Comparison of ENCODE assay signal across 15 cellular contexts in genomic region chr13:79593611-79594275, GRCh38.
A peak's percentile ranks its signal among the peaks of the same experiment; 100 is the strongest.
DNase-seq lines count a peak whose midpoint lies in the region; ATAC-seq, FAIRE-seq and TF ChIP-seq lines count a peak whose summit lies in the region.
"Had no signal": no experiment of that assay in that cellular context is flagged by ENCODE, and none has a peak within 500 bp of the region (broad histone marks: within the 10 kb centered on the region; RNA-seq: fewer than 3 reads in every experiment).

No MANE protein-coding gene starts in this region.

- no peak overlapping the region for H2AFZ ChIP-seq in HepG2 (ENCODE audit: low read length)

- FAIRE-seq in HepG2 (lab: Jason Lieb, UNC): no peak
- FAIRE-seq: TTC549 had no signal

- intact Hi-C loops in HepG2 (cut with micrococcal nuclease; ENCODE audit: unreplicated experiment): no loop called here

- peak; percentile 59 for DNase-seq in AG10803 (ENCODE audit: low read depth)
- DNase-seq in HS-27A (ENCODE audit: low read depth): peak; percentile 8
- peak; percentile 86 for DNase-seq in amniotic epithelial cell (ENCODE audit: low read depth)
- DNase-seq in iris pigment epithelial cell (ENCODE audit: low read depth): peak; percentile 78
- no peak for DNase-seq in HepG2 (ENCODE audit: low spot score)
- DNase-seq in activated CD4-positive, alpha-beta T cell treated with anti-CD3 and anti-CD28 coated beads for 1 hour: no peak
- DNase-seq in NCI-H2107 treated with DMSO at 0.1 percent for 48 hours (lab: John Stamatoyannopoulos, UW; ENCODE audit: unreplicated experiment): no peak
- DNase-seq: activated CD8-positive, alpha-beta memory T cell treated with anti-CD3 and anti-CD28 coated beads for 24 hours; sigmoid colon; stimulated activated CD4-positive, alpha-beta T cell treated with anti-CD3 and anti-CD28 coated beads, Interleukin-4, amount 100 ng/mL, for 24 hours; transverse colon had no signal

- H3K79me2 ChIP-seq in HepG2 (ENCODE audit: insufficient read depth, low read length): no peaks in the 10 kb centered on the region

- TF ChIP-seq CTCF in AG10803 (conservative IDR thresholded peaks at IDR 0.05; ENCODE audit: low read length) (no peak), HepG2 (CRISPR knock-in tag; IDR thresholded peaks at IDR 0.05) (no peak)

- no peak overlapping the region for H3K4me3 ChIP-seq in AG10803 (ENCODE audit: low read length)
- no peak overlapping the region for H3K4me3 ChIP-seq in HepG2 (replicated peaks in 1 of 3; ENCODE audit: insufficient read depth in 1 of 3, low read depth in 2 of 3, low read length in 3 of 3)
- H3K4me3 ChIP-seq: ascending aorta, sigmoid colon, SK-N-MC, transverse colon had no signal

- no peak overlapping the region for H3K9ac ChIP-seq in HepG2 (ENCODE audit: insufficient read depth, low read depth, low read length)

- 38% methylated on average over 2 of the region's 2 CpGs for WGBS in HepG2 (ENCODE audit: low lambda C conversion rate)

- in situ Hi-C loops in HepG2 (cut with HindIII; ENCODE audit: extremely low pct_ligation_motif_present, low pct_unique_long_range_greater_than_20kb): no loop called here

- TF ChIP-seq POLR2A in HepG2 (IDR thresholded peaks at IDR 0.05; ENCODE audit: insufficient read depth in 1 of 2, low read depth in 2 of 2, low read length in 2 of 2): no peak

- no peaks in the 10 kb centered on the region for H4K20me1 ChIP-seq in HepG2 (ENCODE audit: insufficient read depth, low read length)

- no peaks in the 10 kb centered on the region for H3K27me3 ChIP-seq in HepG2 (ENCODE audit: control insufficient read depth in 1 of 2, insufficient read depth in 2 of 2, low read length in 2 of 2)
- H3K27me3 ChIP-seq: ascending aorta, sigmoid colon, transverse colon had no signal

- POLR2A ChIA-PET in HepG2 (lab: Yijun Ruan, JAX): no interaction called here

- no peak for TF ChIP-seq RAD21 in HepG2 (CRISPR knock-in tag; IDR thresholded peaks at IDR 0.05)

- ATAC-seq in HepG2: no peak
- no peak for ATAC-seq in GM21529 (IDR thresholded peaks at IDR 0.05; ENCODE audit: unreplicated experiment)

- CTCF ChIA-PET in HepG2 (lab: Yijun Ruan, JAX; ENCODE audit: low intra/inter-chr PET ratio, low total read pairs): no interaction called here

- no peaks in the 10 kb centered on the region for H3K36me3 ChIP-seq in HepG2 (replicated peaks in 1 of 2; ENCODE audit: control insufficient read depth in 1 of 2, insufficient read depth in 2 of 2, low read length in 2 of 2)
- H3K36me3 ChIP-seq: ascending aorta, sigmoid colon, transverse colon had no signal

- TF ChIP-seq EP300 in HepG2 (IDR thresholded peaks at IDR 0.05; ENCODE audit: low read depth in 2 of 2, low read length in 2 of 2) (no peak), HepG2 (CRISPR knock-in tag; IDR thresholded peaks at IDR 0.05; ENCODE audit: borderline replicate concordance) (no peak)

- no TSS peak for BruUV-seq in HepG2 (replicated peaks; lab: Mats Ljungman, UMichigan)

- H3K4me1 ChIP-seq in HepG2 (ENCODE audit: insufficient read depth, low read length): no peaks in the 10 kb centered on the region
- H3K4me1 ChIP-seq: ascending aorta, sigmoid colon had no signal

- no peak overlapping the region for H3K4me2 ChIP-seq in HepG2 (ENCODE audit: low read depth, low read length)

- no peaks in the 10 kb centered on the region for H3K9me3 ChIP-seq in HepG2 (ENCODE audit: low read length)
- H3K9me3 ChIP-seq: ascending aorta, sigmoid colon, transverse colon had no signal

- no peak overlapping the region for H3K27ac ChIP-seq in HepG2 (ENCODE audit: extremely low read length, insufficient read depth, low read length)
- H3K27ac ChIP-seq: ascending aorta, sigmoid colon, SK-N-MC, transverse colon had no signal

TF ChIP-seq in HepG2, 621 proteins besides CTCF, POLR2A, EP300 and RAD21:
- no peak for TF ChIP-seq GPN1 (CRISPR knock-in tag; IDR thresholded peaks at IDR 0.05; ENCODE audit: borderline replicate concordance)

Comparison
In these comparisons a context has a peak if more than half of its experiments do, and no peak if none do; other contexts are left out.
1. DNase-seq: peak in AG10803 (single experiment), HS-27A (single experiment), amniotic epithelial cell (single experiment) and iris pigment epithelial cell (single experiment); none in HepG2 (single experiment), activated CD4-positive, alpha-beta T cell treated with anti-CD3 and anti-CD28 coated beads for 1 hour (single experiment) and NCI-H2107 treated with DMSO at 0.1 percent for 48 hours (single experiment).